16 cellular contexts compared by ENCODE assay signal in the genomic region with DNA sequence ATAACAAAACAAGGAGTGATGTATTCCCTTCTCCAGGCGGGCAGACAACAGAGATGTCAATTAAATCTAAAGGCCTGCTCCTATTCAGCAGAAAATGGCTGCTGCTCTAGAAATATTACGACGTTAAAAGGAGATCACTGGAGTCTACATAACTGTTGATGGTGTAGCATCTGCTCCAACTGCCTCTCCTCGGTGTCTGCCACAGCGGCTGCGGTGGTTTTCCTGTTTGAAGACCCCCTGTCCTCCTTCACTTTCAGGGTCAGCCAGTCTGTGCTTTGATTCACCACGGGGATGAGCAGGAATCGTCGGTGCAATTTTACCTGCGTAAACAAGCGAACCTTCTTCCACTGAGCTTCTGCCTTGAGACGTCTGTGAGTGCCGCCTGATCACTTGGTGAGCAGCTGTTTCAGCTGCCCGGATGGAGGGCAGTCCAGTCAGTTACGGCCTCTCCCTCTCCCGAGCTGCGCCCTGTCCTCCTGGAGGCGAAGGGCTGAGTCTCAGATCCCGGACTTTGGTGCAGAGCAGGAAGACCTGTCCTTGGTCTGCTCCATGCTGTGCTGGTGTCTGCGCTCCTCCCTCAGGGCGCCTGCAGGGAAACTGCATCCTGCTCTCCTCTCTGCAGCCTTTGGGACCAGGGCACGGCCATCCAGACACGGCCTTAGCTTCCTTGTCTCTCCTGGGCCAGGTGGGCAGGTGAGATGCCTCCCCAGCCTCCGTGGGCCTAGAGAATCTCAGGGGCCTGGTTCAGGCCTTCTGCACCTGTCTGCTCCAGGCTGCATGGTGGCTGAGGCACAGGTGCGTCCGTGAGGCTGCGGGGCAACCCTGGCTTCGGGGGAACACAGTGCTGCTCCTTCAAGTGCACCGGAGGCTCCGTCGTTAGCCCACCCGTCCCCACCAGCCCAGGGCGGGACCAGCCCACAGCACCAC.
DNase-seq lines count a peak whose midpoint lies in the region; ATAC-seq and TF ChIP-seq lines count a peak whose summit lies in the region.
"Had no signal": no experiment of that assay in that cellular context is flagged by ENCODE, and none has a peak within 500 bp of the region (broad histone marks: within the 10 kb centered on the region; RNA-seq: fewer than 3 reads in every experiment).

No MANE protein-coding gene starts in this region.

- peak overlapping the region in 1 of 11 experiments; percentile 22; a peak in 2 of 22 replicates for H3K27ac ChIP-seq in BLaER1 treated with 17β-estradiol and CSF1 and Interleukin-3, amounts not matched to agents 10 nM and 100 nM
- H3K27ac ChIP-seq in lung (ENCODE audit: low read depth in 1 of 2, low read length in 1 of 2): no peak overlapping the region
- H3K27ac ChIP-seq in spleen: no peak overlapping the region
- H3K27ac ChIP-seq: C4-2B had no signal

- no peaks in the 10 kb centered on the region; a peak in 2 of 22 replicates for H4K20me1 ChIP-seq in BLaER1 treated with 17β-estradiol and CSF1 and Interleukin-3, amounts not matched to agents 10 nM and 100 nM

- intact Hi-C loops in spleen (cut with DNase I; ENCODE audit: low total_unique reads): no loop called here

- DNase-seq in Jurkat, Clone E6-1 (ENCODE audit: low read depth, low spot score): peak; percentile 16
- DNase-seq in lung (ENCODE audit: low spot score) (peak; percentile 17), spleen (peak; percentile 70), kidney tubule cell (ENCODE audit: low spot score) (no peak)
- no peak for DNase-seq in activated CD4-positive, alpha-beta T cell treated with anti-CD3 and anti-CD28 coated beads, Interleukin-2, amount 50 U/mL, for 1 hour
- DNase-seq: KG1, NCI-H1417, NCI-H187 treated with DMSO at 0.1 percent for 48 hours, NCI-H2227 treated with DMSO at 0.1 percent for 48 hours, NCI-H510A treated with DMSO at 0.1 percent for 48 hours, NCI-H774, OCI-M1, SHP77 had no signal

- TF ChIP-seq CTCF in lung (IDR thresholded peaks at IDR 0.05; ENCODE audit: control extremely low read depth, extremely low read depth): no peak
- TF ChIP-seq CTCF in spleen (IDR thresholded peaks at IDR 0.05 in 8 of 11, conservative IDR thresholded peaks at IDR 0.05 in 3 of 11): no peak

- H3K9ac ChIP-seq in BLaER1 treated with 17β-estradiol and CSF1 and Interleukin-3, amounts not matched to agents 10 nM and 100 nM: no peak overlapping the region

- H3K27me3 ChIP-seq in BLaER1 treated with 17β-estradiol and CSF1 and Interleukin-3, amounts not matched to agents 10 nM and 100 nM: peaks cover 0 to 25% (median 0%) of the 10 kb centered on the region in 11 experiments; a peak in 8 of 22 replicates
- H3K27me3 ChIP-seq in lung (ENCODE audit: control insufficient read depth, insufficient read depth) (no peaks in the 10 kb centered on the region), spleen (replicated peaks in 1 of 7) (peaks cover 0 to 63% (median 5%) of the 10 kb centered on the region in 7 donors)

- H3K4me2 ChIP-seq in BLaER1 treated with 17β-estradiol and CSF1 and Interleukin-3, amounts not matched to agents 10 nM and 100 nM: peak overlapping the region in 9 of 11 experiments; percentile 38 to 89 (median 67); a peak in 16 of 22 replicates

- H3K4me1 ChIP-seq in BLaER1 treated with 17β-estradiol and CSF1 and Interleukin-3, amounts not matched to agents 10 nM and 100 nM: peaks cover 12 to 61% (median 49%) of the 10 kb centered on the region in 10 experiments; a peak in 19 of 20 replicates
- H3K4me1 ChIP-seq in lung (ENCODE audit: control insufficient read depth in 2 of 2, insufficient read depth in 2 of 2, low read length in 2 of 2) (no peaks in the 10 kb centered on the region), spleen (peaks cover 0 to 9% (median 2%) of the 10 kb centered on the region in 6 donors)

- H3K9me3 ChIP-seq in BLaER1 treated with 17β-estradiol and CSF1 and Interleukin-3, amounts not matched to agents 10 nM and 100 nM (replicated peaks in 1 of 11): peaks cover 0 to 33% (median 10%) of the 10 kb centered on the region in 11 experiments; a peak in 11 of 22 replicates
- peaks cover 0 to 2% of the 10 kb centered on the region in 2 donors for H3K9me3 ChIP-seq in lung (ENCODE audit: control insufficient read depth in 2 of 2, insufficient read depth in 1 of 2, low read length in 1 of 2)
- H3K9me3 ChIP-seq in spleen: no peaks in the 10 kb centered on the region

- 89 to 91% methylated on average over 33 of the region's 33 CpGs for WGBS in lung, 2 donors
- WGBS in spleen, 5 donors: 85 to 90% (median 89%) methylated on average over 27 to 33 of the region's 33 CpGs

- no peaks in the 10 kb centered on the region for H3K36me3 ChIP-seq in BLaER1 treated with 17β-estradiol and CSF1 and Interleukin-3, amounts not matched to agents 10 nM and 100 nM
- H3K36me3 ChIP-seq in lung (ENCODE audit: control insufficient read depth in 2 of 2, insufficient read depth in 2 of 2, low read length in 2 of 2) (no peaks in the 10 kb centered on the region), spleen (no peaks in the 10 kb centered on the region)

- H3K4me3 ChIP-seq in BLaER1 treated with 17β-estradiol and CSF1 and Interleukin-3, amounts not matched to agents 10 nM and 100 nM: no peak overlapping the region
- H3K4me3 ChIP-seq in Jurkat, Clone E6-1 (ENCODE audit: low read length): no peak overlapping the region
- H3K4me3 ChIP-seq in lung: no peak overlapping the region
- no peak overlapping the region for H3K4me3 ChIP-seq in spleen

- no peak for ATAC-seq in lung (ENCODE audit: insufficient read depth, low FRiP score)
- ATAC-seq in HG03159 (IDR thresholded peaks at IDR 0.05; ENCODE audit: unreplicated experiment): no peak

- no peak for TF ChIP-seq POLR2A in spleen (IDR thresholded peaks at IDR 0.05)

Comparison
In these comparisons a context has a peak if more than half of its experiments do, and no peak if none do; other contexts are left out.
1. DNase-seq: peak in Jurkat, Clone E6-1 (single experiment), lung (single experiment) and spleen (single experiment); none in activated CD4-positive, alpha-beta T cell treated with anti-CD3 and anti-CD28 coated beads, Interleukin-2, amount 50 U/mL, for 1 hour (single experiment) and kidney tubule cell (single experiment).